1 cellular context compared by ENCODE assay signal in genomic region chr1:41365772-41366427, GRCh38.
TF ChIP-seq lines count a peak whose summit lies in the region.

No MANE protein-coding gene starts in this region.

TF ChIP-seq in HEK293, 187 proteins besides CTCF, POLR2A, EP300 and RAD21 (continued from another document):
- TF ChIP-seq ZNF148 (tag by site-specific recombination; IDR thresholded peaks at IDR 0.05; ENCODE audit: borderline replicate concordance) = no peak
- TF ChIP-seq SCRT1 (tag by site-specific recombination; IDR thresholded peaks at IDR 0.05; ENCODE audit: borderline replicate concordance) = no peak
- no peak for TF ChIP-seq ZNF747 (tag by site-specific recombination; IDR thresholded peaks at IDR 0.05)
- TF ChIP-seq MZF1 (tag by site-specific recombination; IDR thresholded peaks at IDR 0.05; ENCODE audit: borderline replicate concordance) = no peak
- no peak for TF ChIP-seq ZNF433 (tag by site-specific recombination; IDR thresholded peaks at IDR 0.05; ENCODE audit: low read depth)
- TF ChIP-seq KLF1 (tag by site-specific recombination; IDR thresholded peaks at IDR 0.05) = peak; percentile 63
- no peak for TF ChIP-seq ZNF211 (tag by site-specific recombination; IDR thresholded peaks at IDR 0.05; ENCODE audit: low read depth)
- TF ChIP-seq ZBTB6 (tag by site-specific recombination; IDR thresholded peaks at IDR 0.05) = no peak
- no peak for TF ChIP-seq KLF7 (tag by site-specific recombination; IDR thresholded peaks at IDR 0.05; ENCODE audit: borderline replicate concordance)
- no peak for TF ChIP-seq ZNF843 (tag by site-specific recombination; IDR thresholded peaks at IDR 0.05)
- 0 out of 2 replicates have a peak, but pooled peaks have one; percentile 14 for TF ChIP-seq ZBTB48 (tag by site-specific recombination; IDR thresholded peaks at IDR 0.05)
- no peak for TF ChIP-seq ZFP37 (tag by site-specific recombination; IDR thresholded peaks at IDR 0.05)
- no peak for TF ChIP-seq PRDM1 (tag by site-specific recombination; IDR thresholded peaks at IDR 0.05)
- TF ChIP-seq KLF8 (tag by site-specific recombination; IDR thresholded peaks at IDR 0.05) = no peak
- TF ChIP-seq ZNF311 (tag by site-specific recombination; IDR thresholded peaks at IDR 0.05; ENCODE audit: borderline replicate concordance) = no peak
- TF ChIP-seq GLIS2 (tag by site-specific recombination; IDR thresholded peaks at IDR 0.05) = no peak
- TF ChIP-seq ZNF513 (tag by site-specific recombination; IDR thresholded peaks at IDR 0.05) = no peak
- no peak for TF ChIP-seq ZNF544 (tag by site-specific recombination; IDR thresholded peaks at IDR 0.05)
- TF ChIP-seq SP2 (tag by site-specific recombination; IDR thresholded peaks at IDR 0.05) = peak; percentile 55
- no peak for TF ChIP-seq ZNF501 (tag by site-specific recombination; IDR thresholded peaks at IDR 0.05)
- TF ChIP-seq BCL6B (tag by site-specific recombination; IDR thresholded peaks at IDR 0.05) = no peak
- TF ChIP-seq ZNF37A (tag by site-specific recombination; IDR thresholded peaks at IDR 0.05) = no peak
- no peak for TF ChIP-seq ZNF174 (tag by site-specific recombination; IDR thresholded peaks at IDR 0.05)
- peak; percentile 48 for TF ChIP-seq ZNF398 (tag by site-specific recombination; IDR thresholded peaks at IDR 0.05)
- TF ChIP-seq KLF17 (tag by site-specific recombination; IDR thresholded peaks at IDR 0.05) = no peak
- TF ChIP-seq ZNF623 (tag by site-specific recombination; IDR thresholded peaks at IDR 0.05) = no peak
- no peak for TF ChIP-seq ZNF404 (tag by site-specific recombination; IDR thresholded peaks at IDR 0.05)
- TF ChIP-seq ZNF169 (tag by site-specific recombination; IDR thresholded peaks at IDR 0.05) = no peak
- TF ChIP-seq ZXDB (tag by site-specific recombination; IDR thresholded peaks at IDR 0.05) = no peak
- TF ChIP-seq ZNF146 (tag by site-specific recombination; IDR thresholded peaks at IDR 0.05) = no peak
- no peak for TF ChIP-seq ZEB2 (tag by site-specific recombination; IDR thresholded peaks at IDR 0.05)
- TF ChIP-seq MEIS1 (CRISPR knock-in tag; IDR thresholded peaks at IDR 0.05; ENCODE audit: borderline replicate concordance) = no peak
- TF ChIP-seq ZBTB1 (tag by site-specific recombination; IDR thresholded peaks at IDR 0.05) = no peak
- no peak for TF ChIP-seq ZNF473 (tag by site-specific recombination; IDR thresholded peaks at IDR 0.05)
- peak; percentile 46; the same call in 1 of the 2 replicates for TF ChIP-seq EGR2 (tag by site-specific recombination; IDR thresholded peaks at IDR 0.05; ENCODE audit: low read depth)
- no peak for TF ChIP-seq ZNF248 (tag by site-specific recombination; IDR thresholded peaks at IDR 0.05)
- TF ChIP-seq ZNF76 (tag by site-specific recombination; IDR thresholded peaks at IDR 0.05; ENCODE audit: borderline replicate concordance, low read depth) = no peak
- no peak for TF ChIP-seq KLF9 (tag by site-specific recombination; IDR thresholded peaks at IDR 0.05; ENCODE audit: low read depth)
- no peak for TF ChIP-seq ZNF350 (tag by site-specific recombination; IDR thresholded peaks at IDR 0.05)
- peak; percentile 65; the same call in 1 of the 2 replicates for TF ChIP-seq ZNF335 (tag by site-specific recombination; conservative IDR thresholded peaks at IDR 0.05)
- no peak for TF ChIP-seq ZNF155 (tag by site-specific recombination; IDR thresholded peaks at IDR 0.05)
- TF ChIP-seq ZNF518A (tag by site-specific recombination; conservative IDR thresholded peaks at IDR 0.05; ENCODE audit: low read depth) = no peak
- 0 out of 2 replicates have a peak, but pooled peaks have one; percentile 14 for TF ChIP-seq PATZ1 (tag by site-specific recombination; IDR thresholded peaks at IDR 0.05)
